Comparison of ENCODE assay signal across 1 cellular context in genomic region chr4:4990857-4991540, GRCh38.
TF ChIP-seq lines count a peak whose summit lies in the region.

No MANE protein-coding gene starts in this region.

TF ChIP-seq in K562, 482 proteins besides CTCF, POLR2A, EP300 and RAD21 (continued from another document):
- TF ChIP-seq NRF1 (conservative IDR thresholded peaks at IDR 0.05 in 1 of 2, IDR thresholded peaks at IDR 0.05 in 1 of 2), result 0 out of 4 replicates have a peak, but pooled peaks of 1 of the 2 experiments have one; percentile 10
- 0 out of 2 replicates have a peak, but pooled peaks have one; percentile 41 for TF ChIP-seq ATF3 (IDR thresholded peaks at IDR 0.05)
- TF ChIP-seq ATF3 (CRISPR knock-in tag; conservative IDR thresholded peaks at IDR 0.05), result no peak
- peak; percentile 36 for TF ChIP-seq FOSL1 (tag; conservative IDR thresholded peaks at IDR 0.05)
- TF ChIP-seq ETV6 (IDR thresholded peaks at IDR 0.05; ENCODE audit: borderline replicate concordance in 1 of 2, low read depth in 2 of 2, low read length in 1 of 2), result no peak
- TF ChIP-seq ETV6 (CRISPR knock-in tag; IDR thresholded peaks at IDR 0.05; ENCODE audit: borderline replicate concordance), result no peak
- TF ChIP-seq JUND (IDR thresholded peaks at IDR 0.05; ENCODE audit: borderline replicate concordance, low read depth, low read length), result peak; percentile 22; the same call in 1 of the 2 replicates
- TF ChIP-seq JUND (tag; IDR thresholded peaks at IDR 0.05; ENCODE audit: borderline replicate concordance, low read depth, low read length), result no peak
- no peak for TF ChIP-seq ZNF436 (CRISPR knock-in tag; IDR thresholded peaks at IDR 0.05)
- TF ChIP-seq, protein P1, sequence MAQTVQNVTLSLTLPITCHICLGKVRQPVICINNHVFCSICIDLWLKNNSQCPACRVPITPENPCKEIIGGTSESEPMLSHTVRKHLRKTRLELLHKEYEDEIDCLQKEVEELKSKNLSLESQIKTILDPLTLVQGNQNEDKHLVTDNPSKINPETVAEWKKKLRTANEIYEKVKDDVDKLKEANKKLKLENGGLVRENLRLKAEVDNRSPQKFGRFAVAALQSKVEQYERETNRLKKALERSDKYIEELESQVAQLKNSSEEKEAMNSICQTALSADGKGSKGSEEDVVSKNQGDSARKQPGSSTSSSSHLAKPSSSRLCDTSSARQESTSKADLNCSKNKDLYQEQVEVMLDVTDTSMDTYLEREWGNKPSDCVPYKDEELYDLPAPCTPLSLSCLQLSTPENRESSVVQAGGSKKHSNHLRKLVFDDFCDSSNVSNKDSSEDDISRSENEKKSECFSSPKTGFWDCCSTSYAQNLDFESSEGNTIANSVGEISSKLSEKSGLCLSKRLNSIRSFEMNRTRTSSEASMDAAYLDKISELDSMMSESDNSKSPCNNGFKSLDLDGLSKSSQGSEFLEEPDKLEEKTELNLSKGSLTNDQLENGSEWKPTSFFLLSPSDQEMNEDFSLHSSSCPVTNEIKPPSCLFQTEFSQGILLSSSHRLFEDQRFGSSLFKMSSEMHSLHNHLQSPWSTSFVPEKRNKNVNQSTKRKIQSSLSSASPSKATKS (CRISPR knock-in tag; IDR thresholded peaks at IDR 0.05), result no peak
- TF ChIP-seq, protein P2, sequence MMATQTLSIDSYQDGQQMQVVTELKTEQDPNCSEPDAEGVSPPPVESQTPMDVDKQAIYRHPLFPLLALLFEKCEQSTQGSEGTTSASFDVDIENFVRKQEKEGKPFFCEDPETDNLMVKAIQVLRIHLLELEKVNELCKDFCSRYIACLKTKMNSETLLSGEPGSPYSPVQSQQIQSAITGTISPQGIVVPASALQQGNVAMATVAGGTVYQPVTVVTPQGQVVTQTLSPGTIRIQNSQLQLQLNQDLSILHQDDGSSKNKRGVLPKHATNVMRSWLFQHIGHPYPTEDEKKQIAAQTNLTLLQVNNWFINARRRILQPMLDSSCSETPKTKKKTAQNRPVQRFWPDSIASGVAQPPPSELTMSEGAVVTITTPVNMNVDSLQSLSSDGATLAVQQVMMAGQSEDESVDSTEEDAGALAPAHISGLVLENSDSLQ (IDR thresholded peaks at IDR 0.05), result peak; percentile 34; the same call in 1 of the 2 replicates
- TF ChIP-seq, protein P3, sequence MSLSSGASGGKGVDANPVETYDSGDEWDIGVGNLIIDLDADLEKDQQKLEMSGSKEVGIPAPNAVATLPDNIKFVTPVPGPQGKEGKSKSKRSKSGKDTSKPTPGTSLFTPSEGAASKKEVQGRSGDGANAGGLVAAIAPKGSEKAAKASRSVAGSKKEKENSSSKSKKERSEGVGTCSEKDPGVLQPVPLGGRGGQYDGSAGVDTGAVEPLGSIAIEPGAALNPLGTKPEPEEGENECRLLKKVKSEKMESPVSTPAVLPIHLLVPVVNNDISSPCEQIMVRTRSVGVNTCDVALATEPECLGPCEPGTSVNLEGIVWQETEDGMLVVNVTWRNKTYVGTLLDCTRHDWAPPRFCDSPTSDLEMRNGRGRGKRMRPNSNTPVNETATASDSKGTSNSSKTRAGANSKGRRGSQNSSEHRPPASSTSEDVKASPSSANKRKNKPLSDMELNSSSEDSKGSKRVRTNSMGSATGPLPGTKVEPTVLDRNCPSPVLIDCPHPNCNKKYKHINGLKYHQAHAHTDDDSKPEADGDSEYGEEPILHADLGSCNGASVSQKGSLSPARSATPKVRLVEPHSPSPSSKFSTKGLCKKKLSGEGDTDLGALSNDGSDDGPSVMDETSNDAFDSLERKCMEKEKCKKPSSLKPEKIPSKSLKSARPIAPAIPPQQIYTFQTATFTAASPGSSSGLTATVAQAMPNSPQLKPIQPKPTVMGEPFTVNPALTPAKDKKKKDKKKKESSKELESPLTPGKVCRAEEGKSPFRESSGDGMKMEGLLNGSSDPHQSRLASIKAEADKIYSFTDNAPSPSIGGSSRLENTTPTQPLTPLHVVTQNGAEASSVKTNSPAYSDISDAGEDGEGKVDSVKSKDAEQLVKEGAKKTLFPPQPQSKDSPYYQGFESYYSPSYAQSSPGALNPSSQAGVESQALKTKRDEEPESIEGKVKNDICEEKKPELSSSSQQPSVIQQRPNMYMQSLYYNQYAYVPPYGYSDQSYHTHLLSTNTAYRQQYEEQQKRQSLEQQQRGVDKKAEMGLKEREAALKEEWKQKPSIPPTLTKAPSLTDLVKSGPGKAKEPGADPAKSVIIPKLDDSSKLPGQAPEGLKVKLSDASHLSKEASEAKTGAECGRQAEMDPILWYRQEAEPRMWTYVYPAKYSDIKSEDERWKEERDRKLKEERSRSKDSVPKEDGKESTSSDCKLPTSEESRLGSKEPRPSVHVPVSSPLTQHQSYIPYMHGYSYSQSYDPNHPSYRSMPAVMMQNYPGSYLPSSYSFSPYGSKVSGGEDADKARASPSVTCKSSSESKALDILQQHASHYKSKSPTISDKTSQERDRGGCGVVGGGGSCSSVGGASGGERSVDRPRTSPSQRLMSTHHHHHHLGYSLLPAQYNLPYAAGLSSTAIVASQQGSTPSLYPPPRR (CRISPR knock-in tag; IDR thresholded peaks at IDR 0.05; ENCODE audit: borderline replicate concordance), result no peak
